In the genomic region with DNA sequence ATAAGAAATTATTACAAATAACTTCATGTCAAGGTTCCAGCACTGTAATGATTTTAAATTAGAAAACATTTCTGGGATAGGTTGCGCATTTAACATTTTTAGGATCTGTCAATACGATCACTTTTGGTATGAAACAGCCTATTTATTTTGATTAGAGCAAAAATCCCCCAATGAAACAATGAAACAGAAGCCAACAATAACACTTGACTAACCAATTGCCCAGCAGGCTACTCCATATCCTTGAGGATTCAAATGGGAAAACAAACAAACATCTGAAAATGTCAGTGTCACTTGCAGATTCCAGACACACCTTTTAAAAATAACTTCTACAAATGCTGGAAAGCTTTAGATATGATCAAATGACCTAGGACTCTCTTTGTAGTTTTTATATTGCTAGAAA, we compare ENCODE assay signal across 28 cellular contexts.
"Had no signal": no experiment of that assay in that cellular context is flagged by ENCODE, and none has a peak within 500 bp of the region (broad histone marks: within the 10 kb centered on the region; RNA-seq: fewer than 3 reads in every experiment).

No MANE protein-coding gene starts in this region.

- H3K27ac ChIP-seq: left ventricle myocardium inferior, neural progenitor cell, neutrophil, parathyroid adenoma, psoas muscle, right atrium auricular region, skin epidermis, stomach, suprapubic skin, thoracic aorta, tibial artery, upper lobe of right lung had no signal

- H3K4me1 ChIP-seq: left ventricle myocardium inferior, parathyroid adenoma, psoas muscle, right atrium auricular region, stomach, suprapubic skin, tibial artery, upper lobe of right lung had no signal

- H3K4me1 Mint-ChIP-seq: immature natural killer cell; mesothelial cell of epicardium; naive B cell; natural killer cell; neural progenitor cell; stimulated activated naive B cell treated with anti-CD40 and anti-IgM and Interleukin-4, amounts not matched to agents 10 μg/mL and 1 μg/mL and 100 μg/mL, for 72 hours had no signal

- ATAC-seq: natural killer cell; psoas muscle; sciatic nerve; stimulated activated naive B cell treated with anti-CD40 and anti-IgM and Interleukin-4, amounts not matched to agents 10 μg/mL and 1 μg/mL and 100 μg/mL, for 72 hours; stimulated activated naive CD8-positive, alpha-beta T cell treated with anti-CD3 and anti-CD28 coated beads, Interleukin-15, Interleukin-2, amounts not matched to agents 100 U/mL and 50 U/mL, for 24 hours; upper lobe of right lung had no signal

- H3K4me3 Mint-ChIP-seq: immature natural killer cell; mesothelial cell of epicardium; naive B cell; natural killer cell; nephron progenitor cell; neural progenitor cell; stimulated activated naive B cell treated with anti-CD40 and anti-IgM and Interleukin-4, amounts not matched to agents 10 μg/mL and 1 μg/mL and 100 μg/mL, for 72 hours had no signal

- H3K27me3 Mint-ChIP-seq: naive B cell; stimulated activated naive B cell treated with anti-CD40 and anti-IgM and Interleukin-4, amounts not matched to agents 10 μg/mL and 1 μg/mL and 100 μg/mL, for 72 hours had no signal

- H3K27ac Mint-ChIP-seq: immature natural killer cell; mesothelial cell of epicardium; naive B cell; natural killer cell; nephron progenitor cell; neural progenitor cell; stimulated activated naive B cell treated with anti-CD40 and anti-IgM and Interleukin-4, amounts not matched to agents 10 μg/mL and 1 μg/mL and 100 μg/mL, for 72 hours had no signal

- H3K9me3 ChIP-seq: left ventricle myocardium inferior, neutrophil, psoas muscle, right atrium auricular region, stomach, thoracic aorta, tibial artery, upper lobe of right lung had no signal

- DNase-seq: hypothalamus; immature natural killer cell; left ventricle myocardium inferior; mesendoderm; naive B cell; natural killer cell; nephron progenitor cell; occipital lobe; psoas muscle; stimulated activated CD4-positive, alpha-beta T cell treated with anti-CD3 and anti-CD28 coated beads, Interleukin-12 subunit alpha, Interleukin-12 subunit beta, amount 100 ng/mL, for 4 hours; stimulated activated CD4-positive, alpha-beta T cell treated with anti-CD3 and anti-CD28 coated beads, Interleukin-15, amount 100 ng/mL, for 24 hours; stimulated activated CD4-positive, alpha-beta T cell treated with anti-CD3 and anti-CD28 coated beads, Interleukin-2, amount 100 ng/mL, for 24 hours; stimulated activated CD4-positive, alpha-beta T cell treated with anti-CD3 and anti-CD28 coated beads, Interleukin-4, amount 100 ng/mL, for 1 hour; stimulated activated naive B cell treated with anti-CD40 and anti-IgM and Interleukin-4, amounts not matched to agents 10 μg/mL and 1 μg/mL and 100 μg/mL, for 72 hours; stimulated activated naive CD8-positive, alpha-beta T cell treated with anti-CD3 and anti-CD28 coated beads, Interleukin-15, Interleukin-2, amounts not matched to agents 100 U/mL and 50 U/mL, for 24 hours; stomach; tibial artery; trophoblast cell; upper lobe of right lung had no signal

- H3K9ac ChIP-seq: neural progenitor cell, parathyroid adenoma had no signal

- H3K36me3 Mint-ChIP-seq: mesothelial cell of epicardium; naive B cell; neural progenitor cell; stimulated activated naive B cell treated with anti-CD40 and anti-IgM and Interleukin-4, amounts not matched to agents 10 μg/mL and 1 μg/mL and 100 μg/mL, for 72 hours had no signal

- H3K27me3 ChIP-seq: neural progenitor cell, neutrophil, right atrium auricular region, stomach, suprapubic skin, tibial artery, upper lobe of right lung had no signal

- H3K9me3 Mint-ChIP-seq: nephron progenitor cell had no signal

- H2AFZ ChIP-seq: neural progenitor cell, parathyroid adenoma had no signal

- H3K4me2 ChIP-seq: neural progenitor cell had no signal

- H3K79me2 ChIP-seq: parathyroid adenoma had no signal
